ENCODE assay signal across 2 cellular contexts in genomic region chr12:93358821-93359220, GRCh38.
TF ChIP-seq lines count a peak whose summit lies in the region.

No MANE protein-coding gene starts in this region.

TF ChIP-seq in IMR-90, 13 proteins besides CTCF, POLR2A, EP300 and RAD21:
- TF ChIP-seq CHD1 (IDR thresholded peaks at IDR 0.05; ENCODE audit: low read depth, low read length) (no peak), BHLHE40 (IDR thresholded peaks at IDR 0.05; ENCODE audit: low read depth, low read length) (no peak), NFE2L2 (IDR thresholded peaks at IDR 0.05; ENCODE audit: low read depth, low read length) (no peak), MAZ (IDR thresholded peaks at IDR 0.05; ENCODE audit: borderline replicate concordance, low read depth, low read length) (no peak), MXI1 (IDR thresholded peaks at IDR 0.05; ENCODE audit: borderline replicate concordance, low read depth, low read length) (no peak), FOS (IDR thresholded peaks at IDR 0.05; ENCODE audit: low read depth, low read length) (no peak), ELK1 (IDR thresholded peaks at IDR 0.05; ENCODE audit: borderline replicate concordance, low read depth, low read length) (no peak), CEBPB (IDR thresholded peaks at IDR 0.05; ENCODE audit: low read depth, low read length) (no peak), SMC3 (IDR thresholded peaks at IDR 0.05; ENCODE audit: low read depth, low read length) (no peak), USF2 (IDR thresholded peaks at IDR 0.05; ENCODE audit: low read depth, low read length) (no peak), MAFK (IDR thresholded peaks at IDR 0.05; ENCODE audit: low read depth, low read length) (no peak), RFX5 (IDR thresholded peaks at IDR 0.05; ENCODE audit: low read depth, low read length) (no peak), RCOR1 (IDR thresholded peaks at IDR 0.05; ENCODE audit: insufficient replicate concordance, low read length) (no peak)

TF ChIP-seq in K562, 482 proteins besides CTCF, POLR2A, EP300 and RAD21:
- no peak for TF ChIP-seq HOXB6 (CRISPR knock-in tag; IDR thresholded peaks at IDR 0.05; ENCODE audit: borderline replicate concordance)
- peak; percentile 40; the same call in 1 of the 2 replicates for TF ChIP-seq ZNF79 (CRISPR knock-in tag; IDR thresholded peaks at IDR 0.05; ENCODE audit: low read depth)
TF ChIP-seq in K562: peak in this region for 1.
